ENCODE assay signal across 6 cellular contexts in genomic region chr10:70239077-70239976, GRCh38. TPM values are rescaled to one million over a fixed set of nuclear protein-coding genes. Genes with fewer than 3 reads are reported as not detected.
"Had no signal": no experiment of that assay in that cellular context is flagged by ENCODE, and none has a peak within 500 bp of the region (broad histone marks: within the 10 kb centered on the region; RNA-seq: fewer than 3 reads in every experiment).

No MANE protein-coding gene starts in this region.

RNA-seq across cellular contexts. Expression of gene NPFFR1, which starts 44.5 kb away (rescaled TPM):
- total RNA-seq: hepatocyte, left lobe of liver, left ventricle myocardium inferior, lung microvascular endothelial cell, mesenteric fat pad, myocyte had no signal
